Comparison of ENCODE assay signal across 5 cellular contexts in the genomic region with DNA sequence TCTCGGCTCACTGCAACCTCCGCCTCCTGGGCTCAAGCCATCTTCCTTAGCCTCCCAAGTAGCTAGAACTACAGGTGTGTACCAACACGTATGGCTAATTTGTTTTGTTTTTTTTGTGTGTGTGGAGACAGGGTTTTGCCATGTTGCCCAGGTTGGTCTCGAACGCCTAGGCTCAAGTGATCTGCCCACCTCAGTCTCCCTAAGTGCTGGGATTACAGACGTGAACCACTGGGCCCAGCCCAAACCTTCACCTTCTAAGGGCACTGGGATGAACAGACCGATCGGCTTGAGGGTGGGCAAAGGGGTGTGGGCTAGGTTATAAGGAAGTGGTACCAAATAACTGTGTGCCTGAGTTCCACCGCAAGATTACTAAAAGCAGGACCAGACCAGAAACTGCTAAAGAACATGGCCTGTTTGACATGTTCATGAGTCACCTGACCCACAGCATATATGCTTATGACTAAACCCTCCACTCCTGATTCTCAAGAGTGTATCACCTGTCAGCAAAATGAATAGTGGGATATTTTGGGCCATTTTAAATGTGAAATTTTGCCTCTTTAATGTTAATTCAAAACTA.
DNase-seq lines count a peak whose midpoint lies in the region; ATAC-seq lines count a peak whose summit lies in the region.
"Had no signal": no experiment of that assay in that cellular context is flagged by ENCODE, and none has a peak within 500 bp of the region (broad histone marks: within the 10 kb centered on the region; RNA-seq: fewer than 3 reads in every experiment).

No MANE protein-coding gene starts in this region.

- DNase-seq in activated T-cell treated with anti-CD3 and anti-CD28 coated beads for 48 hours (ENCODE audit: low read depth) (peak; percentile 20), activated T-cell treated with anti-CD3 and anti-CD28 coated beads for 4 hours (no peak), putamen (ENCODE audit: low spot score) (no peak)
- DNase-seq in stimulated activated naive B cell treated with anti-CD40 and anti-IgM and Interleukin-4, amounts not matched to agents 10 μg/mL and 1 μg/mL and 100 μg/mL, for 72 hours: no peak
- DNase-seq: lower lobe of right lung had no signal

- peak overlapping the region; percentile 51 for H3K27ac Mint-ChIP-seq in stimulated activated naive B cell treated with anti-CD40 and anti-IgM and Interleukin-4, amounts not matched to agents 10 μg/mL and 1 μg/mL and 100 μg/mL, for 72 hours

- H3K4me3 Mint-ChIP-seq in stimulated activated naive B cell treated with anti-CD40 and anti-IgM and Interleukin-4, amounts not matched to agents 10 μg/mL and 1 μg/mL and 100 μg/mL, for 72 hours: peak overlapping the region in 1 of 2 donors; percentile 22

- H3K9me3 Mint-ChIP-seq in stimulated activated naive B cell treated with anti-CD40 and anti-IgM and Interleukin-4, amounts not matched to agents 10 μg/mL and 1 μg/mL and 100 μg/mL, for 72 hours: no peaks in the 10 kb centered on the region

- peaks cover 33 to 42% of the 10 kb centered on the region in 2 donors for H3K36me3 Mint-ChIP-seq in stimulated activated naive B cell treated with anti-CD40 and anti-IgM and Interleukin-4, amounts not matched to agents 10 μg/mL and 1 μg/mL and 100 μg/mL, for 72 hours

- peak; percentile 87 to 94 for ATAC-seq in stimulated activated naive B cell treated with anti-CD40 and anti-IgM and Interleukin-4, amounts not matched to agents 10 μg/mL and 1 μg/mL and 100 μg/mL, for 72 hours (replicated peaks)
- ATAC-seq: lower lobe of right lung had no signal

- peaks cover 9 to 17% of the 10 kb centered on the region in 2 donors for H3K4me1 Mint-ChIP-seq in stimulated activated naive B cell treated with anti-CD40 and anti-IgM and Interleukin-4, amounts not matched to agents 10 μg/mL and 1 μg/mL and 100 μg/mL, for 72 hours

- no peaks in the 10 kb centered on the region for H3K27me3 Mint-ChIP-seq in stimulated activated naive B cell treated with anti-CD40 and anti-IgM and Interleukin-4, amounts not matched to agents 10 μg/mL and 1 μg/mL and 100 μg/mL, for 72 hours
